In the genomic region with DNA sequence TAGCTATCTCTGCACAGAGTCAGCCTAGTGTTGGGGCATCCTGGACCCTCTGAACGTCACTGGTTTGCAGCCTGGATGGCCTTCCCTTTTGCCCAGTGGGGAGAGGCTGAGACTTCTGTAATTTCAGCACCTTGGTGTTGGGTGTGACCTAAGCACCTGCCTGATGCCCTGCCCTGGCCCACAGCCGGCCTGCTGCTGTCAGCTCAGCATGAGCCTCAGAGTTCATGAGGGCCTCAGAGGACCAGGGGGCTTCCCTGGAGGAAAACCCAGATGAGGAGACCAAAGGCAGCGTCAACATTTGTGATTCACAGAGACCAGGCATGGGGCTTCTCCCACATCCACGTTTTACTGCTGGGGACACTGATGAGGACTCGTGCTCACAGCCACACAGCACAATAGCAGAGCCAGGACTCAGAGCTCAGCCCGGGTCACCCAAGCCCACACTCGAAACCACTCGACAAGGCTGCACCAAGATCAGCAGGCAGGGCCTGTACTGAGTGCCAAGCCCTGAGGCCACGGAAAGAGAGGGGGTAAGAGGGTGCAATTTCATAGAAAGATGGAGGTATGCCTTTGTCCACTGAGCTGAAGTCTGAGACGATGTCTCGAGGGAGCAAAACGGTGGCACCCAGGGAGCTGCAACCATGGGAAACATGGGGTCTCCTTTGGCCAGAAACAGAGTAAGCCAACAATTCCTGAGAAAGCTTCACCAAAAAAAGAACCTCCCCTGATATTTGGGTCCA, we compare ENCODE assay signal across 23 cellular contexts. TPM values are rescaled to one million over a fixed set of nuclear protein-coding genes. Genes with fewer than 3 reads are reported as not detected.
DNase-seq lines count a peak whose midpoint lies in the region; ATAC-seq and TF ChIP-seq lines count a peak whose summit lies in the region.
"Had no signal": no experiment of that assay in that cellular context is flagged by ENCODE, and none has a peak within 500 bp of the region (broad histone marks: within the 10 kb centered on the region; RNA-seq: fewer than 3 reads in every experiment).

No MANE protein-coding gene starts in this region.

- H3K9ac ChIP-seq in mucosa of rectum (ENCODE audit: low read depth in 1 of 2, low read length in 2 of 2) = peak overlapping the region; percentile 2

- in situ Hi-C loops in transverse colon (cut with MboI; ENCODE audit: low pct_ligation_motif_present in 1 of 4, low pct_unique_long_range_greater_than_20kb in 1 of 4, low sequenced_read_pairs in 3 of 4) (loop anchor here in 1 of 4 donors (10.0 kb wide), 1 partner anchor 194 kb away; the partner anchor contains the start of gene COPG1), gastrocnemius medialis (cut with MboI; ENCODE audit: low sequenced_read_pairs in 4 of 4) (loop anchor here in 1 of 4 donors (10.0 kb wide), 1 partner anchor 194 kb away; the partner anchor contains the start of gene COPG1)

- TF ChIP-seq EP300 in transverse colon (IDR thresholded peaks at IDR 0.05; ENCODE audit: low read depth) = no peak

- H3K27me3 ChIP-seq in mucosa of rectum (ENCODE audit: control insufficient read depth in 2 of 2, insufficient read depth in 2 of 2, low read length in 2 of 2) = no peaks in the 10 kb centered on the region
- H3K27me3 ChIP-seq in transverse colon = peaks cover 6% of the 10 kb centered on the region
- peaks cover 0 to 10% (median 7%) of the 10 kb centered on the region in 3 donors for H3K27me3 ChIP-seq in gastrocnemius medialis
- H3K27me3 ChIP-seq in breast epithelium = peaks cover 0 to 5% of the 10 kb centered on the region in 2 donors
- H3K27me3 ChIP-seq: BE2C, SJCRH30 had no signal

- DNase-seq in Right ventricle myocardium inferior (ENCODE audit: missing footprints) (peak; percentile 61), left ventricle myocardium superior (no peak), coronary artery (ENCODE audit: low spot score) (peak; percentile 66), transverse colon (peak; percentile 25), gastrocnemius medialis (no peak), breast epithelium (ENCODE audit: low spot score in 2 of 2) (no peak)
- DNase-seq: 8988T, ACHN, BE2C, Calu3, DMS153, KBM-7, MV-4-11, NCI-H1105, NCI-H1436 treated with DMSO at 0.1 percent for 48 hours, NCI-H187 treated with DMSO at 0.1 percent for 48 hours, NCI-H524, NCI-H748 treated with DMSO at 0.1 percent for 48 hours, SJCRH30 had no signal

- peaks cover 34 to 50% of the 10 kb centered on the region in 2 donors for H3K4me1 ChIP-seq in mucosa of rectum (ENCODE audit: control insufficient read depth in 2 of 2, insufficient read depth in 2 of 2, low read length in 2 of 2)
- peaks cover 23 to 57% (median 44%) of the 10 kb centered on the region in 4 donors for H3K4me1 ChIP-seq in transverse colon
- peaks cover 3 to 18% of the 10 kb centered on the region in 2 donors for H3K4me1 ChIP-seq in gastrocnemius medialis
- peaks cover 4 to 8% of the 10 kb centered on the region in 2 donors for H3K4me1 ChIP-seq in breast epithelium
- H3K4me1 ChIP-seq: BE2C had no signal

- intact Hi-C loops in Right ventricle myocardium inferior (cut with DNase I) = no loop called here
- intact Hi-C loops in left ventricle myocardium superior (cut with micrococcal nuclease) = no loop called here
- intact Hi-C loops in transverse colon (cut with DNase I; ENCODE audit: low total_unique reads) = loop anchor here (10.0 kb wide), 1 partner anchor 194 kb away; the partner anchor contains the start of gene COPG1
- intact Hi-C loops in gastrocnemius medialis (cut with DNase I; ENCODE audit: low total_unique reads) = no loop called here
- intact Hi-C loops in breast epithelium (cut with DNase I; ENCODE audit: low total_unique reads) = no loop called here

- TF ChIP-seq CTCF in coronary artery (IDR thresholded peaks at IDR 0.05) (no peak), transverse colon (IDR thresholded peaks at IDR 0.05) (no peak), gastrocnemius medialis (IDR thresholded peaks at IDR 0.05 in 4 of 5, conservative IDR thresholded peaks at IDR 0.05 in 1 of 5) (no peak), breast epithelium (IDR thresholded peaks at IDR 0.05) (no peak)

- no peak overlapping the region for H3K4me3 ChIP-seq in coronary artery
- no peak overlapping the region for H3K4me3 ChIP-seq in mucosa of rectum (ENCODE audit: low read length in 2 of 2)
- H3K4me3 ChIP-seq in transverse colon = no peak overlapping the region
- H3K4me3 ChIP-seq in gastrocnemius medialis = no peak overlapping the region
- no peak overlapping the region for H3K4me3 ChIP-seq in breast epithelium
- H3K4me3 ChIP-seq: SJCRH30 had no signal

- no peak for TF ChIP-seq POLR2A in transverse colon (IDR thresholded peaks at IDR 0.05)
- TF ChIP-seq POLR2A in gastrocnemius medialis (IDR thresholded peaks at IDR 0.05) = no peak
- no peak for TF ChIP-seq POLR2A in breast epithelium (IDR thresholded peaks at IDR 0.05)

- ATAC-seq in Right ventricle myocardium inferior = no peak
- ATAC-seq in left ventricle myocardium superior = no peak
- ATAC-seq in GM18909 (IDR thresholded peaks at IDR 0.05; ENCODE audit: poor library complexity, unreplicated experiment) = no peak
- ATAC-seq in gastrocnemius medialis = no peak

- no peaks in the 10 kb centered on the region for H3K9me3 ChIP-seq in mucosa of rectum (ENCODE audit: control insufficient read depth in 2 of 2, low read length in 2 of 2)
- H3K9me3 ChIP-seq in transverse colon = no peaks in the 10 kb centered on the region
- H3K9me3 ChIP-seq in gastrocnemius medialis = no peaks in the 10 kb centered on the region
- no peaks in the 10 kb centered on the region for H3K9me3 ChIP-seq in breast epithelium
- H3K9me3 ChIP-seq: BE2C, SJCRH30 had no signal

- H3K27ac ChIP-seq in coronary artery (no peak overlapping the region), mucosa of rectum (ENCODE audit: low read depth in 2 of 2, low read length in 2 of 2) (peak overlapping the region; percentile 86 to 95), transverse colon (peak overlapping the region in 3 of 4 donors; percentile 82 to 88 (median 86)), gastrocnemius medialis (no peak overlapping the region), breast epithelium (no peak overlapping the region)
- H3K27ac ChIP-seq: SJCRH30 had no signal

- peaks cover 0 to 3% of the 10 kb centered on the region in 2 donors for H3K36me3 ChIP-seq in mucosa of rectum (ENCODE audit: control insufficient read depth in 2 of 2, insufficient read depth in 2 of 2, low read length in 2 of 2)
- H3K36me3 ChIP-seq in transverse colon = no peaks in the 10 kb centered on the region
- no peaks in the 10 kb centered on the region for H3K36me3 ChIP-seq in gastrocnemius medialis
- no peaks in the 10 kb centered on the region for H3K36me3 ChIP-seq in breast epithelium
- H3K36me3 ChIP-seq: BE2C, SJCRH30 had no signal

- WGBS in transverse colon (ENCODE audit: low coverage in 1 of 2), 2 donors = 75 to 100% methylated on average over 1 to 12 of the region's 12 CpGs

RNA-seq across cellular contexts. Expression of gene GP9, which starts 9.9 kb away (rescaled TPM):
- total RNA-seq in Right ventricle myocardium inferior = not detected
- total RNA-seq in left ventricle myocardium superior = not detected
- 1 to 10 TPM in 1 of 4 donors, under 1 TPM in 1, not detected in 2; 0.64 to 1.2 TPM for total RNA-seq in transverse colon
- total RNA-seq in gastrocnemius medialis = under 1 TPM in 1 of 4 donors, not detected in 3; 0.42 TPM
- under 1 TPM in 1 of 3 donors, not detected in 2; 0.48 TPM for total RNA-seq in breast epithelium
- total RNA-seq: Calu3, LHCN-M2, MCF 10A, SJCRH30 had no signal

RNA-seq across cellular contexts. Expression of gene EFCC1, which starts 49.6 kb away (rescaled TPM):
- total RNA-seq in Right ventricle myocardium inferior = 2.3 TPM
- total RNA-seq in left ventricle myocardium superior = 3.0 TPM
- total RNA-seq in transverse colon = 1 to 10 TPM in 3 of 4 donors, under 1 TPM in 1; 0.75 to 2.2 (median 1.7) TPM
- 1 to 10 TPM in 1 of 4 donors, under 1 TPM in 3; 0.26 to 1.2 (median 0.45) TPM for total RNA-seq in gastrocnemius medialis
- total RNA-seq in breast epithelium = 1 to 10 TPM; 1.6 to 3.9 (median 1.8) TPM
- total RNA-seq: Calu3, LHCN-M2, MCF 10A had no signal

RNA-seq across cellular contexts. Expression of gene CFAP92, which starts 56.9 kb away (rescaled TPM):
- total RNA-seq in Right ventricle myocardium inferior = 0.49 TPM
- total RNA-seq in left ventricle myocardium superior = 0.27 TPM
- total RNA-seq in transverse colon = 1 to 10 TPM in 1 of 4 donors, under 1 TPM in 1, not detected in 2; 0.95 to 1.2 TPM
- under 1 TPM in 3 of 4 donors, not detected in 1; 0.07 to 0.34 (median 0.20) TPM for total RNA-seq in gastrocnemius medialis
- total RNA-seq in breast epithelium = 1 to 10 TPM in 2 of 3 donors, under 1 TPM in 1; 0.66 to 1.4 (median 1.3) TPM
- total RNA-seq: LHCN-M2 had no signal

Comparison
In these comparisons a context has a peak if more than half of its experiments do, and no peak if none do; other contexts are left out.
1. DNase-seq: peak in Right ventricle myocardium inferior (single experiment), coronary artery (single experiment) and transverse colon (single experiment); none in left ventricle myocardium superior (single experiment), gastrocnemius medialis (0 of 2) and breast epithelium (0 of 2).
2. H3K27ac ChIP-seq: peak in mucosa of rectum (2 of 2) and transverse colon (3 of 4); none in coronary artery (0 of 2), gastrocnemius medialis (0 of 4) and breast epithelium (0 of 2).